ENCODE assay signal across 8 cellular contexts in genomic region chr9:131657890-131658752, GRCh38.
DNase-seq lines count a peak whose midpoint lies in the region; ATAC-seq and TF ChIP-seq lines count a peak whose summit lies in the region.

No MANE protein-coding gene starts in this region.

- H3K27me3 Mint-ChIP-seq in effector memory CD8-positive, alpha-beta T cell = no peaks in the 10 kb centered on the region

- no peaks in the 10 kb centered on the region for H3K4me1 ChIP-seq in prostate gland (replicated peaks)

- no peak for ATAC-seq in effector memory CD8-positive, alpha-beta T cell (replicated peaks)
- ATAC-seq in HG02870 (IDR thresholded peaks at IDR 0.05; ENCODE audit: unreplicated experiment) (no peak), HG02840 (IDR thresholded peaks at IDR 0.05; ENCODE audit: low FRiP score, unreplicated experiment) (no peak), GM21515 (IDR thresholded peaks at IDR 0.05; ENCODE audit: unreplicated experiment) (no peak)

- no peaks in the 10 kb centered on the region for H3K27me3 ChIP-seq in prostate gland (replicated peaks; ENCODE audit: insufficient read depth)

- H3K27ac ChIP-seq in prostate gland = no peak overlapping the region

- peaks cover 14% of the 10 kb centered on the region for H3K36me3 Mint-ChIP-seq in effector memory CD8-positive, alpha-beta T cell (ENCODE audit: insufficient read depth)

- DNase-seq in GM03348 (ENCODE audit: low spot score) (peak; percentile 80), SIG-M5 treated with dmso at 0.1 percent for 504 hours (lab: John Stamatoyannopoulos, UW; ENCODE audit: unreplicated experiment) (peak; percentile 58), prostate gland (ENCODE audit: low spot score) (peak; percentile 64), NCI-H510A treated with DMSO at 0.1 percent for 48 hours (lab: John Stamatoyannopoulos, UW) (no peak)
- DNase-seq in effector memory CD8-positive, alpha-beta T cell = no peak

- TF ChIP-seq POLR2A in prostate gland (IDR thresholded peaks at IDR 0.05) = no peak

- H3K4me3 ChIP-seq in prostate gland = no peak overlapping the region

- WGBS in prostate gland = 57% methylated on average over 10 of the region's 10 CpGs

- no peaks in the 10 kb centered on the region for H3K9me3 Mint-ChIP-seq in effector memory CD8-positive, alpha-beta T cell

- no peaks in the 10 kb centered on the region for H3K36me3 ChIP-seq in prostate gland

- peak overlapping the region; percentile 29 to 65 for H3K4me3 Mint-ChIP-seq in effector memory CD8-positive, alpha-beta T cell

- H3K27ac Mint-ChIP-seq in effector memory CD8-positive, alpha-beta T cell = peak overlapping the region; percentile 94

- intact Hi-C loops in prostate gland (cut with DNase I) = no loop called here

- no peak for TF ChIP-seq CTCF in prostate gland (IDR thresholded peaks at IDR 0.05)

- peaks cover 70 to 73% of the 10 kb centered on the region in 2 donors for H3K4me1 Mint-ChIP-seq in effector memory CD8-positive, alpha-beta T cell (ENCODE audit: low read depth in 2 of 2)

- H3K9me3 ChIP-seq in prostate gland = no peaks in the 10 kb centered on the region

Comparison
In these comparisons a context has a peak if more than half of its experiments do, and no peak if none do; other contexts are left out.
1. DNase-seq: peak in GM03348 (single experiment), SIG-M5 treated with dmso at 0.1 percent for 504 hours (single experiment) and prostate gland (single experiment); none in effector memory CD8-positive, alpha-beta T cell (0 of 3) and NCI-H510A treated with DMSO at 0.1 percent for 48 hours (single experiment).